In genomic region chr12:57092529-57092862, GRCh38 we compare ENCODE assay signal across 8 cellular contexts. TPM values are rescaled to one million over a fixed set of nuclear protein-coding genes. Genes with fewer than 3 reads are reported as not detected.
DNase-seq lines count a peak whose midpoint lies in the region; ATAC-seq and TF ChIP-seq lines count a peak whose summit lies in the region.

No MANE protein-coding gene starts in this region.

- H3K27ac Mint-ChIP-seq in CD8-positive, alpha-beta memory T cell, result peak overlapping the region; percentile 47 to 91 (median 80)
- no peak overlapping the region for H3K27ac Mint-ChIP-seq in Calu3 (ENCODE audit: unreplicated experiment)

- no peak for TF ChIP-seq POLR2A in esophagus muscularis mucosa (IDR thresholded peaks at IDR 0.05; ENCODE audit: low read depth)

- POLR2A ChIA-PET in CD8-positive, alpha-beta memory T cell (lab: Charles Lee), result interaction anchor here (2.0 to 10.9 kb wide), 2 partner anchors 13 to 18 kb away, joined by 8 to 131 read pairs; partner anchors contain the start of genes NEMP1 and STAT6

- CTCF ChIA-PET in CD8-positive, alpha-beta memory T cell (lab: Charles Lee), result interaction anchor here (1.4 to 14.7 kb wide), 4 partner anchors 13 to 32 kb away, joined by 4 to 195 read pairs (median 32); partner anchors contain the start of genes NEMP1 and STAT6
- CTCF ChIA-PET in Calu3 (lab: Charles Lee), result interaction anchor here (1.1 to 2.3 kb wide), 4 partner anchors 10 to 23 kb away, joined by 4 to 15 read pairs (median 5); partner anchors contain the start of genes NEMP1 and STAT6

- no peak overlapping the region for H3K27ac ChIP-seq in CD8-positive, alpha-beta memory T cell (ENCODE audit: low read depth, low read length)
- H3K27ac ChIP-seq in esophagus muscularis mucosa (replicated peaks in 1 of 4), result peak overlapping the region; percentile 99 to 100 (median 100)

- no peaks in the 10 kb centered on the region for H3K9me3 ChIP-seq in CD8-positive, alpha-beta memory T cell (ENCODE audit: low read length)
- no peaks in the 10 kb centered on the region for H3K9me3 ChIP-seq in esophagus muscularis mucosa

- no peak for TF ChIP-seq CTCF in WI38 (IDR thresholded peaks at IDR 0.05; ENCODE audit: low read depth, low read length)
- no peak for TF ChIP-seq CTCF in esophagus muscularis mucosa (IDR thresholded peaks at IDR 0.05)
- no peak for TF ChIP-seq CTCF in Calu3 (IDR thresholded peaks at IDR 0.05; ENCODE audit: unreplicated experiment)

- peak overlapping the region in 4 of 7 donors; percentile 37 to 83 (median 50) for H3K4me3 Mint-ChIP-seq in CD8-positive, alpha-beta memory T cell
- no peak overlapping the region for H3K4me3 Mint-ChIP-seq in Calu3 (ENCODE audit: low read depth, unreplicated experiment)

- H3K4me1 ChIP-seq in CD8-positive, alpha-beta memory T cell (ENCODE audit: insufficient read depth, low read length), result peaks cover 33% of the 10 kb centered on the region
- peaks cover 47 to 77% (median 65%) of the 10 kb centered on the region in 4 donors for H3K4me1 ChIP-seq in esophagus muscularis mucosa

- no peak for DNase-seq in CD8-positive, alpha-beta memory T cell
- no peak for DNase-seq in esophagus muscularis mucosa (ENCODE audit: extremely low spot score)
- DNase-seq in sciatic nerve (ENCODE audit: low spot score), result peak; percentile 54
- DNase-seq in Calu3, result no peak
- no peak for DNase-seq in cerebellum (ENCODE audit: low spot score)
- no peak for DNase-seq in HuH-7 (ENCODE audit: low spot score)
- DNase-seq in NCI-H2107 (lab: John Stamatoyannopoulos, UW), result no peak

- TF ChIP-seq EP300 in esophagus muscularis mucosa (IDR thresholded peaks at IDR 0.05), result no peak

- peaks cover 35 to 65% (median 42%) of the 10 kb centered on the region in 3 donors for H3K4me1 Mint-ChIP-seq in CD8-positive, alpha-beta memory T cell
- peaks cover 48% of the 10 kb centered on the region for H3K4me1 Mint-ChIP-seq in Calu3 (ENCODE audit: low read depth, unreplicated experiment)

- no TSS peak for BruUV-seq in Calu3 (replicated peaks; lab: Mats Ljungman, UMichigan)

- peaks cover 32% of the 10 kb centered on the region for H3K36me3 ChIP-seq in CD8-positive, alpha-beta memory T cell (ENCODE audit: insufficient read depth, low read length)
- peaks cover 34 to 61% (median 59%) of the 10 kb centered on the region in 4 donors for H3K36me3 ChIP-seq in esophagus muscularis mucosa

- no peak overlapping the region for H3K4me3 ChIP-seq in CD8-positive, alpha-beta memory T cell (ENCODE audit: low read length)
- H3K4me3 ChIP-seq in WI38 (ENCODE audit: low read depth, low read length), result peak overlapping the region; percentile 8; the same call in 1 of the 2 replicates
- H3K4me3 ChIP-seq in esophagus muscularis mucosa, result peak overlapping the region in 1 of 4 donors; percentile 3

- 41% methylated on average over 3 of the region's 5 CpGs for WGBS in esophagus muscularis mucosa

- H3K27me3 Mint-ChIP-seq in CD8-positive, alpha-beta memory T cell, result no peaks in the 10 kb centered on the region
- no peaks in the 10 kb centered on the region for H3K27me3 Mint-ChIP-seq in Calu3 (ENCODE audit: unreplicated experiment)

- intact Hi-C loops in esophagus muscularis mucosa (cut with DNase I), result loop anchor here (10.0 kb wide), 1 partner anchor 458 kb away; the partner anchor contains the start of gene BAZ2A
- intact Hi-C loops in sciatic nerve (cut with DNase I), result no loop called here
- intact Hi-C loops in Calu3 (cut with micrococcal nuclease; ENCODE audit: unreplicated experiment), result no loop called here

- H3K36me3 Mint-ChIP-seq in CD8-positive, alpha-beta memory T cell, result peaks cover 0 to 72% (median 2%) of the 10 kb centered on the region in 3 donors
- peaks cover 92% of the 10 kb centered on the region for H3K36me3 Mint-ChIP-seq in Calu3 (ENCODE audit: insufficient read depth, unreplicated experiment)

- ATAC-seq in sciatic nerve, result no peak

- no peaks in the 10 kb centered on the region for H3K9me3 Mint-ChIP-seq in CD8-positive, alpha-beta memory T cell
- no peaks in the 10 kb centered on the region for H3K9me3 Mint-ChIP-seq in Calu3 (ENCODE audit: low read depth, unreplicated experiment)

- no peaks in the 10 kb centered on the region for H3K27me3 ChIP-seq in CD8-positive, alpha-beta memory T cell (ENCODE audit: insufficient read depth, low read length, poor library complexity, severe bottlenecking)
- no peaks in the 10 kb centered on the region for H3K27me3 ChIP-seq in esophagus muscularis mucosa

RNA-seq across cellular contexts. Expression of gene NAB2, which starts 3.6 kb away (rescaled TPM):
- total RNA-seq in CD8-positive, alpha-beta memory T cell, result 10 to 100 TPM; 37.7 to 40.1 TPM
- 1.6 TPM for polyA plus RNA-seq in CD8-positive, alpha-beta memory T cell
- total RNA-seq in esophagus muscularis mucosa (10 to 100 TPM; 21.6 to 41.5 (median 35.1) TPM), sciatic nerve (52.7 TPM), Calu3 (2022) (21.3 and 25.6 TPM in 2 replicates), cerebellum (15.2 TPM)

RNA-seq across cellular contexts. Expression of gene NEMP1, which starts 13.9 kb away (rescaled TPM):
- total RNA-seq in CD8-positive, alpha-beta memory T cell, result 10 to 100 TPM; 50.5 to 50.9 TPM
- polyA plus RNA-seq in CD8-positive, alpha-beta memory T cell, result 3.8 TPM
- total RNA-seq in esophagus muscularis mucosa (10 to 100 TPM in 2 of 4 donors, 1 to 10 TPM in 2; 8.3 to 11.8 (median 10.0) TPM), sciatic nerve (13.1 TPM), Calu3 (2022) (60.4 and 63.2 TPM in 2 replicates), cerebellum (12.5 TPM)

RNA-seq across cellular contexts. Expression of gene STAT6, which starts 18.7 kb away (rescaled TPM):
- 100 to 1,000 TPM; 262 to 265 TPM for total RNA-seq in CD8-positive, alpha-beta memory T cell
- 82.8 TPM for polyA plus RNA-seq in CD8-positive, alpha-beta memory T cell
- total RNA-seq in esophagus muscularis mucosa (100 to 1,000 TPM; 111 to 168 (median 157) TPM), sciatic nerve (187 TPM), Calu3 (2022) (213 and 243 TPM in 2 replicates), cerebellum (7.6 TPM)

RNA-seq across cellular contexts. Expression of gene LRP1, which starts 35.8 kb away (rescaled TPM):
- total RNA-seq in CD8-positive, alpha-beta memory T cell, result 1 to 10 TPM; 2.3 to 2.5 TPM
- polyA plus RNA-seq in CD8-positive, alpha-beta memory T cell, result 0.29 TPM
- 100 to 1,000 TPM; 203 to 338 (median 250) TPM for total RNA-seq in esophagus muscularis mucosa
- 760 TPM for total RNA-seq in sciatic nerve
- total RNA-seq in Calu3 (2022), result 12.4 and 16.6 TPM in 2 replicates
- 109 TPM for total RNA-seq in cerebellum

RNA-seq across cellular contexts. Expression of gene MYO1A, which starts 42.6 kb away (rescaled TPM):
- under 1 TPM; 0.51 to 0.70 TPM for total RNA-seq in CD8-positive, alpha-beta memory T cell
- polyA plus RNA-seq in CD8-positive, alpha-beta memory T cell, result 0.40 TPM
- total RNA-seq in esophagus muscularis mucosa (1 to 10 TPM in 1 of 4 donors, under 1 TPM in 3; 0.06 to 1.1 (median 0.83) TPM), sciatic nerve (0.36 TPM), Calu3 (2022) (0.31 and 1.5 TPM in 2 replicates), cerebellum (0.36 TPM)

Comparison
In these comparisons a context has a peak if more than half of its experiments do, and no peak if none do; other contexts are left out.
1. RNA of gene STAT6, which starts 18.7 kb away (total RNA-seq): 262 to 265 TPM in CD8-positive, alpha-beta memory T cell, 213 to 243 TPM in Calu3, 187 TPM in sciatic nerve (single experiment) and 111 to 168 TPM in esophagus muscularis mucosa; 7.6 TPM in cerebellum (single experiment); every median in the first group is over 10 times any median in the second.